Comparison of ENCODE assay signal across 8 cellular contexts in genomic region chr1:247111636-247112478, GRCh38. TPM values are rescaled to one million over a fixed set of nuclear protein-coding genes. Genes with fewer than 3 reads are reported as not detected.
DNase-seq lines count a peak whose midpoint lies in the region; ATAC-seq and TF ChIP-seq lines count a peak whose summit lies in the region.

No MANE protein-coding gene starts in this region.

- peaks cover 9 to 13% (median 12%) of the 10 kb centered on the region in 3 donors for H3K4me1 Mint-ChIP-seq in CD8-positive, alpha-beta memory T cell
- H3K4me1 Mint-ChIP-seq in progenitor cell of endocrine pancreas (ENCODE audit: low read depth) = peaks cover 8% of the 10 kb centered on the region

- POLR2A ChIA-PET in CD8-positive, alpha-beta memory T cell (lab: Charles Lee) = no interaction called here

- H3K27me3 Mint-ChIP-seq in CD8-positive, alpha-beta memory T cell = peaks cover 42 to 51% of the 10 kb centered on the region in 2 donors
- no peaks in the 10 kb centered on the region for H3K27me3 Mint-ChIP-seq in progenitor cell of endocrine pancreas

- peaks cover 0 to 2% (median 0%) of the 10 kb centered on the region in 3 donors for H3K36me3 Mint-ChIP-seq in CD8-positive, alpha-beta memory T cell
- H3K36me3 Mint-ChIP-seq in progenitor cell of endocrine pancreas (ENCODE audit: insufficient read depth) = peaks cover 2% of the 10 kb centered on the region

- peak overlapping the region; percentile 99 for H2AFZ ChIP-seq in hepatocyte

- peak overlapping the region; percentile 98 for H3K4me2 ChIP-seq in hepatocyte

- H3K27ac ChIP-seq in CD8-positive, alpha-beta memory T cell (ENCODE audit: low read depth, low read length) = no peak overlapping the region
- H3K27ac ChIP-seq in body of pancreas (peak overlapping the region; percentile 70 to 90 (median 81)), hepatocyte (peak overlapping the region; percentile 86)

- TF ChIP-seq CTCF in body of pancreas (IDR thresholded peaks at IDR 0.05) (no peak), hepatocyte (IDR thresholded peaks at IDR 0.05; ENCODE audit: poor library complexity) (no peak), progenitor cell of endocrine pancreas (IDR thresholded peaks at IDR 0.05; ENCODE audit: unreplicated experiment) (no peak)

- peaks cover 5% of the 10 kb centered on the region for H3K27me3 ChIP-seq in CD8-positive, alpha-beta memory T cell (ENCODE audit: insufficient read depth, low read length, poor library complexity, severe bottlenecking)
- H3K27me3 ChIP-seq in body of pancreas (no peaks in the 10 kb centered on the region), hepatocyte (no peaks in the 10 kb centered on the region)

- no peaks in the 10 kb centered on the region for H3K9me2 ChIP-seq in hepatocyte (replicated peaks; ENCODE audit: insufficient read depth)

- WGBS in body of pancreas, 2 donors = 3% methylated on average over 48 of the region's 88 CpGs; no CpG with 5 or more reads in 1 of the 2 donors
- WGBS in hepatocyte (ENCODE audit: low lambda C conversion rate, missing lambda C conversion rate) = 2% methylated on average over 64 of the region's 88 CpGs

- DNase-seq in CD8-positive, alpha-beta memory T cell = no peak
- peak; percentile 84 for DNase-seq in HuH-7.5 (ENCODE audit: low spot score)
- peak; percentile 64 to 73 (median 68) for DNase-seq in body of pancreas
- DNase-seq in hepatocyte (ENCODE audit: low spot score) = peak; percentile 78
- peak; percentile 58 for DNase-seq in progenitor cell of endocrine pancreas (ENCODE audit: low spot score, unreplicated experiment)
- DNase-seq in cerebellar nuclear complex (lab: John Stamatoyannopoulos, UW) = no peak
- no peak for DNase-seq in dedifferentiated amniotic fluid mesenchymal stem cell (ENCODE audit: extremely low spot score)

- peak; percentile 82 for ATAC-seq in body of pancreas
- no peak for ATAC-seq in HG03039 (IDR thresholded peaks at IDR 0.05; ENCODE audit: unreplicated experiment)

- no peak overlapping the region for H3K4me3 ChIP-seq in CD8-positive, alpha-beta memory T cell (ENCODE audit: low read length)
- peak overlapping the region; percentile 8 to 60 for H3K4me3 ChIP-seq in body of pancreas
- H3K4me3 ChIP-seq in hepatocyte = peak overlapping the region; percentile 99

- no peaks in the 10 kb centered on the region for H3K9me3 ChIP-seq in CD8-positive, alpha-beta memory T cell (ENCODE audit: low read length)
- H3K9me3 ChIP-seq in body of pancreas = no peaks in the 10 kb centered on the region
- H3K9me3 ChIP-seq in hepatocyte (ENCODE audit: low read depth) = no peaks in the 10 kb centered on the region

- H4K20me1 ChIP-seq in hepatocyte (ENCODE audit: insufficient read depth, poor library complexity, severe bottlenecking) = no peaks in the 10 kb centered on the region

- H3K9me3 Mint-ChIP-seq in CD8-positive, alpha-beta memory T cell = peaks cover 0 to 8% (median 0%) of the 10 kb centered on the region in 5 donors
- no peaks in the 10 kb centered on the region for H3K9me3 Mint-ChIP-seq in progenitor cell of endocrine pancreas (ENCODE audit: low read depth)

- peak overlapping the region in 4 of 7 donors; percentile 12 to 54 (median 33) for H3K4me3 Mint-ChIP-seq in CD8-positive, alpha-beta memory T cell
- peak overlapping the region; percentile 86 for H3K4me3 Mint-ChIP-seq in progenitor cell of endocrine pancreas (ENCODE audit: low read depth)

- peak; percentile 56 to 68 (median 61) for TF ChIP-seq POLR2A in body of pancreas (IDR thresholded peaks at IDR 0.05)

- H3K36me3 ChIP-seq in CD8-positive, alpha-beta memory T cell (ENCODE audit: insufficient read depth, low read length) = no peaks in the 10 kb centered on the region
- H3K36me3 ChIP-seq in body of pancreas (replicated peaks in 1 of 2; ENCODE audit: insufficient read depth in 1 of 2, low read depth in 2 of 2) = no peaks in the 10 kb centered on the region
- H3K36me3 ChIP-seq in hepatocyte (replicated peaks; ENCODE audit: insufficient read depth, low read depth) = no peaks in the 10 kb centered on the region

- peaks cover 6% of the 10 kb centered on the region for H3K4me1 ChIP-seq in CD8-positive, alpha-beta memory T cell (ENCODE audit: insufficient read depth, low read length)
- H3K4me1 ChIP-seq in body of pancreas = peaks cover 29% of the 10 kb centered on the region
- peaks cover 5% of the 10 kb centered on the region for H3K4me1 ChIP-seq in hepatocyte (ENCODE audit: insufficient read depth)

- intact Hi-C loops in body of pancreas (cut with DNase I) = no loop called here

- CTCF ChIA-PET in CD8-positive, alpha-beta memory T cell (lab: Charles Lee) = no interaction called here

- no peak overlapping the region for H3K27ac Mint-ChIP-seq in CD8-positive, alpha-beta memory T cell
- peak overlapping the region; percentile 97 for H3K27ac Mint-ChIP-seq in progenitor cell of endocrine pancreas

- peaks cover 6% of the 10 kb centered on the region for H3K79me2 ChIP-seq in hepatocyte

RNA-seq across cellular contexts. Expression of gene ZNF669, which starts 7.7 kb away (rescaled TPM):
- total RNA-seq in CD8-positive, alpha-beta memory T cell = 1 to 10 TPM; 9.4 to 10.0 TPM
- polyA plus RNA-seq in CD8-positive, alpha-beta memory T cell = 15.7 TPM
- total RNA-seq in body of pancreas (1 to 10 TPM; 2.9 to 5.9 TPM), hepatocyte (10.6 and 11.9 TPM in 2 replicates), progenitor cell of endocrine pancreas (19.7 and 21.8 TPM in 2 replicates)
- polyA plus RNA-seq in hepatocyte = 6.0 and 6.9 TPM in 2 replicates

RNA-seq across cellular contexts. Expression of gene ZNF670, which starts 33.2 kb away (rescaled TPM):
- total RNA-seq in CD8-positive, alpha-beta memory T cell = 1 to 10 TPM; 3.1 to 3.2 TPM
- polyA plus RNA-seq in CD8-positive, alpha-beta memory T cell = 1.3 TPM
- 1 to 10 TPM; 1.3 to 2.3 TPM for total RNA-seq in body of pancreas
- total RNA-seq in hepatocyte = 5.3 and 5.5 TPM in 2 replicates
- polyA plus RNA-seq in hepatocyte = 5.8 and 7.5 TPM in 2 replicates
- total RNA-seq in progenitor cell of endocrine pancreas = 13.0 and 13.7 TPM in 2 replicates

RNA-seq across cellular contexts. Expression of gene ZNF124, which starts 60.0 kb away (rescaled TPM):
- 10 to 100 TPM; 21.0 to 23.5 TPM for total RNA-seq in CD8-positive, alpha-beta memory T cell
- 5.6 TPM for polyA plus RNA-seq in CD8-positive, alpha-beta memory T cell
- total RNA-seq in body of pancreas (10 to 100 TPM; 20.8 to 32.4 TPM), hepatocyte (74.2 and 108 TPM in 2 replicates), progenitor cell of endocrine pancreas (233 and 273 TPM in 2 replicates)
- polyA plus RNA-seq in hepatocyte = 6.5 and 7.0 TPM in 2 replicates

Comparison
In these comparisons a context has a peak if more than half of its experiments do, and no peak if none do; other contexts are left out.
1. DNase-seq: peak in HuH-7.5 (single experiment), body of pancreas (4 of 4), hepatocyte (single experiment) and progenitor cell of endocrine pancreas (single experiment); none in CD8-positive, alpha-beta memory T cell (0 of 5), cerebellar nuclear complex (0 of 2) and dedifferentiated amniotic fluid mesenchymal stem cell (single experiment).